ENCODE assay signal across 18 cellular contexts in genomic region chr6:110511401-110511800, GRCh38. TPM values are rescaled to one million over a fixed set of nuclear protein-coding genes. Genes with fewer than 3 reads are reported as not detected.
"Had no signal": no experiment of that assay in that cellular context is flagged by ENCODE, and none has a peak within 500 bp of the region (broad histone marks: within the 10 kb centered on the region; RNA-seq: fewer than 3 reads in every experiment).

No MANE protein-coding gene starts in this region.

- H3K27me3 ChIP-seq: colonic mucosa, right lobe of liver, thyroid gland, uterus had no signal

- DNase-seq: activated CD4-positive, alpha-beta T cell treated with anti-CD3 and anti-CD28 coated beads for 36 hours; activated naive CD4-positive, alpha-beta T cell treated with Interleukin-2 at 50 U/mL for 16 hours; activated naive CD8-positive, alpha-beta T cell treated with anti-CD3 and anti-CD28 coated beads, Interleukin-2, amount 50 U/mL, for 24 hours; colonic mucosa; effector CD4-positive, alpha-beta T cell; left ventricle myocardium inferior; occipital lobe; right lobe of liver; T1000; thyroid gland; uterus had no signal

- H3K36me3 ChIP-seq: colonic mucosa, left ventricle myocardium inferior, right lobe of liver, thyroid gland, uterus had no signal

- H3K4me1 ChIP-seq: colonic mucosa, thyroid gland, uterus had no signal

- H3K4me3 ChIP-seq: colonic mucosa, left ventricle myocardium inferior, right lobe of liver, thyroid gland, uterus had no signal

- H3K9me3 ChIP-seq: colonic mucosa, left ventricle myocardium inferior, right lobe of liver, thyroid gland, uterus had no signal

- ATAC-seq: activated CD4-positive, alpha-beta T cell treated with anti-CD3 and anti-CD28 coated beads for 36 hours; activated naive CD8-positive, alpha-beta T cell treated with anti-CD3 and anti-CD28 coated beads, Interleukin-2, amount 50 U/mL, for 24 hours; natural killer cell treated with Interleukin-12 subunit alpha and Interleukin-12 subunit beta and Interleukin-15 and Interleukin-18, amount 100 ng/mL, for 72 hours; right lobe of liver; stimulated activated effector memory CD8-positive, alpha-beta T cell treated with anti-CD3 and anti-CD28 coated beads, Interleukin-12 subunit alpha, Interleukin-12 subunit beta, amount 100 ng/mL, for 72 hours had no signal

- FAIRE-seq: astrocyte, islet of Langerhans had no signal

- H3K27ac ChIP-seq: colonic mucosa, epithelial cell of prostate, left ventricle myocardium inferior, right lobe of liver, thyroid gland, uterus had no signal

RNA-seq across cellular contexts. Expression of gene SLC22A16, which starts 35.0 kb away (rescaled TPM):
- total RNA-seq: activated CD4-positive, alpha-beta T cell treated with anti-CD3 and anti-CD28 coated beads for 36 hours; astrocyte; cardiac septum; left ventricle myocardium inferior; natural killer cell treated with Interleukin-12 subunit alpha and Interleukin-12 subunit beta and Interleukin-15 and Interleukin-18, amount 100 ng/mL, for 72 hours; progenitor cell of endocrine pancreas had no signal
